ENCODE assay signal across 12 cellular contexts in genomic region chr5:39195198-39195826, GRCh38. TPM values are rescaled to one million over a fixed set of nuclear protein-coding genes. Genes with fewer than 3 reads are reported as not detected.
DNase-seq lines count a peak whose midpoint lies in the region; ATAC-seq and TF ChIP-seq lines count a peak whose summit lies in the region.
"Had no signal": no experiment of that assay in that cellular context is flagged by ENCODE, and none has a peak within 500 bp of the region (broad histone marks: within the 10 kb centered on the region; RNA-seq: fewer than 3 reads in every experiment).

No MANE protein-coding gene starts in this region.

- H2AFZ ChIP-seq in smooth muscle cell (ENCODE audit: low read depth): no peak overlapping the region

- TF ChIP-seq CTCF in Peyer's patch (IDR thresholded peaks at IDR 0.05) (no peak), smooth muscle cell (IDR thresholded peaks at IDR 0.05; ENCODE audit: borderline replicate concordance, insufficient read depth, poor library complexity, severe bottlenecking) (no peak), heart left ventricle (IDR thresholded peaks at IDR 0.05) (no peak)

- H3K9me3 ChIP-seq in Peyer's patch: no peaks in the 10 kb centered on the region
- no peaks in the 10 kb centered on the region for H3K9me3 ChIP-seq in smooth muscle cell (replicated peaks; ENCODE audit: low read depth)
- no peaks in the 10 kb centered on the region for H3K9me3 ChIP-seq in heart left ventricle

- no peaks in the 10 kb centered on the region for H3K9me3 Mint-ChIP-seq in activated T-cell treated with anti-CD3 and anti-CD28 coated beads, Interleukin-2, amount 50 U/mL, for 24 hours
- no peaks in the 10 kb centered on the region for H3K9me3 Mint-ChIP-seq in effector memory CD8-positive, alpha-beta T cell

- DNase-seq in activated T-cell treated with anti-CD3 and anti-CD28 coated beads, Interleukin-2, amount 50 U/mL, for 24 hours: no peak
- no peak for DNase-seq in activated T-cell treated with anti-CD3 and anti-CD28 coated beads for 4 hours
- DNase-seq in Peyer's patch: no peak
- DNase-seq in effector memory CD8-positive, alpha-beta T cell: no peak
- DNase-seq in smooth muscle cell (lab: John Stamatoyannopoulos, UW; ENCODE audit: unreplicated experiment): no peak
- DNase-seq in Kasumi-1 (lab: John Stamatoyannopoulos, UW): no peak
- no peak for DNase-seq in heart left ventricle
- DNase-seq in DMS53 treated with DMSO at 0.1 percent for 48 hours (lab: John Stamatoyannopoulos, UW; ENCODE audit: unreplicated experiment): no peak
- DNase-seq: aorta, NCI-H446 treated with DMSO at 0.1 percent for 48 hours, posterior cingulate gyrus had no signal

- H3K27ac Mint-ChIP-seq in activated T-cell treated with anti-CD3 and anti-CD28 coated beads, Interleukin-2, amount 50 U/mL, for 24 hours: peak overlapping the region; percentile 95
- H3K27ac Mint-ChIP-seq in effector memory CD8-positive, alpha-beta T cell: peak overlapping the region; percentile 65 to 98

- H3K36me3 ChIP-seq in Peyer's patch (no peaks in the 10 kb centered on the region), smooth muscle cell (ENCODE audit: low read depth) (no peaks in the 10 kb centered on the region), heart left ventricle (no peaks in the 10 kb centered on the region)

- peaks cover 16% of the 10 kb centered on the region for H3K36me3 Mint-ChIP-seq in activated T-cell treated with anti-CD3 and anti-CD28 coated beads, Interleukin-2, amount 50 U/mL, for 24 hours (ENCODE audit: low read depth)
- H3K36me3 Mint-ChIP-seq in effector memory CD8-positive, alpha-beta T cell (ENCODE audit: insufficient read depth): peaks cover 30% of the 10 kb centered on the region

- intact Hi-C loops in heart left ventricle (cut with DNase I): no loop called here

- H3F3A ChIP-seq in smooth muscle cell (ENCODE audit: low read depth): no peaks in the 10 kb centered on the region

- H3K4me1 Mint-ChIP-seq in activated T-cell treated with anti-CD3 and anti-CD28 coated beads, Interleukin-2, amount 50 U/mL, for 24 hours (ENCODE audit: low read depth): peaks cover 72% of the 10 kb centered on the region
- H3K4me1 Mint-ChIP-seq in effector memory CD8-positive, alpha-beta T cell (ENCODE audit: low read depth in 2 of 2): peaks cover 53 to 74% of the 10 kb centered on the region in 2 donors

- H3K27ac ChIP-seq in Peyer's patch: peak overlapping the region; percentile 37 to 59 (median 42)
- H3K27ac ChIP-seq in smooth muscle cell (ENCODE audit: low read depth): peak overlapping the region; percentile 20
- peak overlapping the region in 1 of 12 donors; percentile 32 for H3K27ac ChIP-seq in heart left ventricle

- no peak for TF ChIP-seq POLR2A in Peyer's patch (IDR thresholded peaks at IDR 0.05)
- no peak for TF ChIP-seq POLR2A in heart left ventricle (IDR thresholded peaks at IDR 0.05)

- no peaks in the 10 kb centered on the region for H3K4me1 ChIP-seq in Peyer's patch
- H3K4me1 ChIP-seq in smooth muscle cell (ENCODE audit: low read depth): no peaks in the 10 kb centered on the region
- peaks cover 0 to 92% (median 0%) of the 10 kb centered on the region in 12 donors for H3K4me1 ChIP-seq in heart left ventricle

- H3K79me2 ChIP-seq in smooth muscle cell (ENCODE audit: low read depth): no peaks in the 10 kb centered on the region

- H4K20me1 ChIP-seq in smooth muscle cell (ENCODE audit: low read depth): no peaks in the 10 kb centered on the region

- 90% methylated on average over 3 of the region's 3 CpGs for WGBS in smooth muscle cell (ENCODE audit: low lambda C conversion rate)
- WGBS in heart left ventricle, 4 donors: 91 to 98% (median 94%) methylated on average over 3 of the region's 3 CpGs

- H3K4me3 ChIP-seq in Peyer's patch: peak overlapping the region in 2 of 4 donors; percentile 8 to 16
- H3K4me3 ChIP-seq in smooth muscle cell: no peak overlapping the region
- H3K4me3 ChIP-seq in heart left ventricle: peak overlapping the region in 1 of 12 donors; percentile 19

- peak overlapping the region; percentile 75 for H3K4me3 Mint-ChIP-seq in activated T-cell treated with anti-CD3 and anti-CD28 coated beads, Interleukin-2, amount 50 U/mL, for 24 hours
- H3K4me3 Mint-ChIP-seq in effector memory CD8-positive, alpha-beta T cell: peak overlapping the region; percentile 70 to 83

- H3K4me2 ChIP-seq in smooth muscle cell: peak overlapping the region; percentile 21

- H3K27me3 ChIP-seq in Peyer's patch (no peaks in the 10 kb centered on the region), smooth muscle cell (ENCODE audit: low read depth) (no peaks in the 10 kb centered on the region), heart left ventricle (peaks cover 0 to 23% (median 0%) of the 10 kb centered on the region in 9 donors)

- no peak for ATAC-seq in effector memory CD8-positive, alpha-beta T cell (replicated peaks)
- no peak for ATAC-seq in heart left ventricle

- no peaks in the 10 kb centered on the region for H3K27me3 Mint-ChIP-seq in activated T-cell treated with anti-CD3 and anti-CD28 coated beads, Interleukin-2, amount 50 U/mL, for 24 hours
- no peaks in the 10 kb centered on the region for H3K27me3 Mint-ChIP-seq in effector memory CD8-positive, alpha-beta T cell

- no peak overlapping the region for H3K9ac ChIP-seq in smooth muscle cell (ENCODE audit: low read depth)

RNA-seq across cellular contexts. Expression of gene FYB1, which starts 24.1 kb away (rescaled TPM):
- total RNA-seq in Peyer's patch (100 to 1,000 TPM in 1 of 4 donors, 10 to 100 TPM in 3; 12.1 to 184 (median 17.6) TPM), smooth muscle cell (0.22 TPM in 1 of 2 replicates, not detected in the other), heart left ventricle (10 to 100 TPM in 2 of 9 donors, 1 to 10 TPM in 7; 1.6 to 67.2 (median 3.1) TPM)
- polyA plus RNA-seq in smooth muscle cell (0.06 and 0.07 TPM in 2 replicates), heart left ventricle (under 1 TPM; 0.82 to 0.88 TPM)
- total RNA-seq: dermis microvascular lymphatic vessel endothelial cell had no signal
